Comparison of ENCODE assay signal across 29 cellular contexts in genomic region chr2:217407466-217407865, GRCh38.
"Had no signal": no experiment of that assay in that cellular context is flagged by ENCODE, and none has a peak within 500 bp of the region (broad histone marks: within the 10 kb centered on the region; RNA-seq: fewer than 3 reads in every experiment).

No MANE protein-coding gene starts in this region.

- H3K27ac Mint-ChIP-seq: activated naive CD4-positive, alpha-beta T cell treated with anti-CD3 and anti-CD28 coated beads, Interleukin-2, amount 50 U/mL, for 72 hours; activated T-cell treated with anti-CD3 and anti-CD28 coated beads, Interleukin-2, amount 50 U/mL, for 72 hours; nephron progenitor cell; progenitor cell of endocrine pancreas; stimulated activated naive B cell treated with anti-CD40 and anti-IgM and Interleukin-4, amounts not matched to agents 10 μg/mL and 1 μg/mL and 100 μg/mL, for 72 hours; T-helper 1 cell treated with Interleukin-12 subunit alpha and Interleukin-12 subunit beta and Interleukin-4 antibody, amounts not matched to agents 30 μg/mL and 1 μg/mL, for 36 hours had no signal

- H3K4me1 Mint-ChIP-seq: stimulated activated naive B cell treated with anti-CD40 and anti-IgM and Interleukin-4, amounts not matched to agents 10 μg/mL and 1 μg/mL and 100 μg/mL, for 72 hours had no signal

- H3K36me3 ChIP-seq: gastroesophageal sphincter, left ventricle myocardium inferior, neutrophil, ovary, sigmoid colon, suprapubic skin, tibial artery had no signal

- H3K27me3 ChIP-seq: gastroesophageal sphincter, hepatocyte, ovary, sigmoid colon, suprapubic skin, tibial artery had no signal

- H3K27ac ChIP-seq: epithelial cell of prostate, gastroesophageal sphincter, hepatocyte, left ventricle myocardium inferior, neutrophil, ovary, sigmoid colon, suprapubic skin, tibial artery, VCaP had no signal

- H3K4me3 ChIP-seq: gastroesophageal sphincter, hepatocyte, left ventricle myocardium inferior, lung, ovary, sigmoid colon, smooth muscle cell, suprapubic skin, tibial artery had no signal

- H3K4me3 Mint-ChIP-seq: activated T-cell treated with anti-CD3 and anti-CD28 coated beads, Interleukin-2, amount 50 U/mL, for 72 hours; nephron progenitor cell; stimulated activated naive B cell treated with anti-CD40 and anti-IgM and Interleukin-4, amounts not matched to agents 10 μg/mL and 1 μg/mL and 100 μg/mL, for 72 hours; T-helper 1 cell treated with Interleukin-12 subunit alpha and Interleukin-12 subunit beta and Interleukin-4 antibody, amounts not matched to agents 30 μg/mL and 1 μg/mL, for 36 hours had no signal

- H2AFZ ChIP-seq: hepatocyte had no signal

- H3K79me2 ChIP-seq: hepatocyte had no signal

- H3K36me3 Mint-ChIP-seq: activated naive CD4-positive, alpha-beta T cell treated with anti-CD3 and anti-CD28 coated beads, Interleukin-2, amount 50 U/mL, for 72 hours had no signal

- H3K9me3 ChIP-seq: gastroesophageal sphincter, left ventricle myocardium inferior, neutrophil, ovary, sigmoid colon, suprapubic skin, tibial artery had no signal

- H3K9me3 Mint-ChIP-seq: activated naive CD4-positive, alpha-beta T cell treated with anti-CD3 and anti-CD28 coated beads, Interleukin-2, amount 50 U/mL, for 72 hours; T-helper 1 cell treated with Interleukin-12 subunit alpha and Interleukin-12 subunit beta and Interleukin-4 antibody, amounts not matched to agents 30 μg/mL and 1 μg/mL, for 36 hours had no signal

- H3K4me2 ChIP-seq: hepatocyte, smooth muscle cell had no signal

- H3K27me3 Mint-ChIP-seq: progenitor cell of endocrine pancreas had no signal

- ATAC-seq: activated naive CD4-positive, alpha-beta T cell treated with anti-CD3 and anti-CD28 coated beads, Interleukin-2, amount 50 U/mL, for 72 hours; activated T-cell treated with anti-CD3 and anti-CD28 coated beads, Interleukin-2, amount 50 U/mL, for 72 hours; gastroesophageal sphincter; stimulated activated naive B cell treated with anti-CD40 and anti-IgM and Interleukin-4, amounts not matched to agents 10 μg/mL and 1 μg/mL and 100 μg/mL, for 72 hours had no signal

- DNase-seq: activated CD4-positive, alpha-beta T cell treated with anti-CD3 and anti-CD28 coated beads for 4 hours; activated CD4-positive, alpha-beta T cell treated with anti-CD3 and anti-CD28 coated beads, Interleukin-2, amount 50 U/mL, for 4 hours; activated naive CD4-positive, alpha-beta T cell; activated T-cell treated with anti-CD3 and anti-CD28 coated beads for 4 hours; activated T-cell treated with anti-CD3 and anti-CD28 coated beads, Interleukin-2, amount 50 U/mL, for 72 hours; anterior cingulate cortex; dermis blood vessel endothelial cell; effector CD4-positive, alpha-beta T cell; islet precursor cell; left ventricle myocardium inferior; nephron progenitor cell; ovary; sigmoid colon; stimulated activated CD4-positive, alpha-beta T cell treated with anti-CD3 and anti-CD28 coated beads, Interleukin-1b, Interleukin-23, amount 100 ng/mL, for 48 hours; stimulated activated CD4-positive, alpha-beta T cell treated with anti-CD3 and anti-CD28 coated beads, Interleukin-4, amount 100 ng/mL, for 4 hours; stimulated activated naive B cell treated with anti-CD40 and anti-IgM and Interleukin-4, amounts not matched to agents 10 μg/mL and 1 μg/mL and 100 μg/mL, for 72 hours; T-helper 9 cell; tibial artery had no signal
